ENCODE assay signal across 1 cellular context in genomic region chr12:124921200-124922008, GRCh38.
A peak's percentile ranks its signal among the peaks of the same experiment; 100 is the strongest.
TF ChIP-seq lines count a peak whose summit lies in the region.

No MANE protein-coding gene starts in this region.

TF ChIP-seq in HepG2, 621 proteins besides CTCF, POLR2A, EP300 and RAD21 (continued from another document and continues in another):
- TF ChIP-seq ZNF777 (CRISPR knock-in tag; IDR thresholded peaks at IDR 0.05) (no peak), POLR2AphosphoS5 (IDR thresholded peaks at IDR 0.05; ENCODE audit: low read depth, low read length) (peak; percentile 45; the same call in 1 of the 2 replicates), NPAS2 (CRISPR knock-in tag; IDR thresholded peaks at IDR 0.05; ENCODE audit: borderline replicate concordance) (no peak), PHF20 (CRISPR knock-in tag; IDR thresholded peaks at IDR 0.05) (no peak), ZNF567 (CRISPR knock-in tag; IDR thresholded peaks at IDR 0.05; ENCODE audit: borderline replicate concordance) (no peak), ZNF260 (CRISPR knock-in tag; IDR thresholded peaks at IDR 0.05; ENCODE audit: borderline replicate concordance, low read depth) (no peak), ZXDC (CRISPR knock-in tag; IDR thresholded peaks at IDR 0.05) (no peak), SIN3B (IDR thresholded peaks at IDR 0.05; ENCODE audit: low read length) (no peak), HNF1A (IDR thresholded peaks at IDR 0.05; ENCODE audit: low read depth) (0 out of 2 replicates have a peak, but pooled peaks have one; percentile 26), HNF1A (CRISPR knock-in tag; IDR thresholded peaks at IDR 0.05; ENCODE audit: borderline replicate concordance) (peak; percentile 39; the same call in 1 of the 2 replicates), ZNF326 (CRISPR knock-in tag; IDR thresholded peaks at IDR 0.05; ENCODE audit: borderline replicate concordance) (no peak), POGK (CRISPR knock-in tag; conservative IDR thresholded peaks at IDR 0.05) (0 out of 2 replicates have a peak, but pooled peaks have one; percentile 58), HINFP (CRISPR knock-in tag; IDR thresholded peaks at IDR 0.05; ENCODE audit: low read depth) (0 out of 2 replicates have a peak, but pooled peaks have one; percentile 62), ARHGAP35 (CRISPR knock-in tag; IDR thresholded peaks at IDR 0.05; ENCODE audit: borderline replicate concordance) (no peak), YEATS4 (CRISPR knock-in tag; IDR thresholded peaks at IDR 0.05; ENCODE audit: borderline replicate concordance) (no peak; the same call in 1 of the 2 replicates), NR2C2 (CRISPR knock-in tag; IDR thresholded peaks at IDR 0.05; ENCODE audit: borderline replicate concordance) (0 out of 2 replicates have a peak, but pooled peaks have one; percentile 26), FLYWCH1 (CRISPR knock-in tag; IDR thresholded peaks at IDR 0.05) (no peak), STAT6 (CRISPR knock-in tag; IDR thresholded peaks at IDR 0.05; ENCODE audit: borderline replicate concordance) (no peak), ATF4 (CRISPR knock-in tag; IDR thresholded peaks at IDR 0.05) (peak in 1 of 2 experiments; percentile 46; a peak in 1 of 4 replicates), ZNF24 (IDR thresholded peaks at IDR 0.05) (peak; percentile 98), MXI1 (IDR thresholded peaks at IDR 0.05; ENCODE audit: borderline replicate concordance, low read depth, low read length) (peak; percentile 64; the same call in 1 of the 3 replicates), MNT (IDR thresholded peaks at IDR 0.05) (peak; percentile 50; the same call in 1 of the 2 replicates), HOXA5 (CRISPR knock-in tag; IDR thresholded peaks at IDR 0.05) (0 out of 2 replicates have a peak, but pooled peaks have one; percentile 41), SPEN (CRISPR knock-in tag; IDR thresholded peaks at IDR 0.05; ENCODE audit: low read depth) (0 out of 2 replicates have a peak, but pooled peaks have one; percentile 17), HMGXB4 (CRISPR knock-in tag; IDR thresholded peaks at IDR 0.05; ENCODE audit: borderline replicate concordance in 1 of 2, low read depth in 1 of 2) (peak; percentile 92 to 98), KLF6 (CRISPR knock-in tag; IDR thresholded peaks at IDR 0.05) (no peak), ZNF280D (CRISPR knock-in tag; IDR thresholded peaks at IDR 0.05) (no peak), ZBTB25 (CRISPR knock-in tag; IDR thresholded peaks at IDR 0.05) (peak; percentile 58; the same call in 1 of the 2 replicates), ZNF629 (CRISPR knock-in tag; conservative IDR thresholded peaks at IDR 0.05) (peak; percentile 36; the same call in 1 of the 2 replicates), GATAD2A (CRISPR knock-in tag; IDR thresholded peaks at IDR 0.05) (peak; percentile 66), ZNF446 (CRISPR knock-in tag; IDR thresholded peaks at IDR 0.05) (0 out of 2 replicates have a peak, but pooled peaks have one; percentile 47), ZMAT3 (CRISPR knock-in tag; conservative IDR thresholded peaks at IDR 0.05) (0 out of 2 replicates have a peak, but pooled peaks have one; percentile 13), SUZ12 (IDR thresholded peaks at IDR 0.05; ENCODE audit: low read depth, low read length) (no peak)
